19 cellular contexts compared by ENCODE assay signal in genomic region chr11:11982975-11983374, GRCh38. TPM values are rescaled to one million over a fixed set of nuclear protein-coding genes. Genes with fewer than 3 reads are reported as not detected.
DNase-seq lines count a peak whose midpoint lies in the region; TF ChIP-seq lines count a peak whose summit lies in the region.
"Had no signal": no experiment of that assay in that cellular context is flagged by ENCODE, and none has a peak within 500 bp of the region (broad histone marks: within the 10 kb centered on the region; RNA-seq: fewer than 3 reads in every experiment).

No MANE protein-coding gene starts in this region.

- peak overlapping the region; percentile 1 for H3K4me2 ChIP-seq in osteoblast (ENCODE audit: insufficient read depth, low read length)

- peak overlapping the region; percentile 21; the same call in 1 of the 2 replicates for H3K4me3 Mint-ChIP-seq in HFFc6
- H3K4me3 Mint-ChIP-seq in mesothelial cell of epicardium = no peak overlapping the region
- H3K4me3 Mint-ChIP-seq: activated naive CD8-positive, alpha-beta T cell treated with anti-CD3 and anti-CD28 coated beads, Interleukin-2, amount 50 U/mL, for 24 hours; activated T-helper 17 cell treated with anti-CD3 and anti-CD28 coated beads, Interleukin-2, amount 50 U/mL, for 72 hours; endodermal cell had no signal

- H3K36me3 Mint-ChIP-seq in HFFc6 (ENCODE audit: low read depth) = peaks cover 55% of the 10 kb centered on the region
- no peaks in the 10 kb centered on the region for H3K36me3 Mint-ChIP-seq in mesothelial cell of epicardium

- H3K4me3 ChIP-seq in choroid plexus epithelial cell (ENCODE audit: low read depth, low read length) = no peak overlapping the region
- H3K4me3 ChIP-seq in osteoblast (ENCODE audit: insufficient read depth, low read length) = no peak overlapping the region
- no peak overlapping the region for H3K4me3 ChIP-seq in esophagus squamous epithelium
- H3K4me3 ChIP-seq: ovary had no signal

- H3K27ac ChIP-seq in osteoblast (ENCODE audit: low read depth, low read length) = peak overlapping the region; percentile 46
- no peak overlapping the region for H3K27ac ChIP-seq in esophagus squamous epithelium
- H3K27ac ChIP-seq: ovary had no signal

- DNase-seq in AG20443 (ENCODE audit: low spot score) (peak; percentile 36), HFFc6 (peak; percentile 42), choroid plexus epithelial cell (ENCODE audit: low read depth) (peak; percentile 39), osteoblast (ENCODE audit: insufficient read length, low spot score, missing footprints) (peak; percentile 90), mesothelial cell of epicardium (ENCODE audit: low spot score in 2 of 2, unreplicated experiment in 2 of 2) (no peak), NCI-H774 (lab: John Stamatoyannopoulos, UW) (no peak), SKM-1 (lab: John Stamatoyannopoulos, UW; ENCODE audit: unreplicated experiment) (no peak), esophagus squamous epithelium (lab: John Stamatoyannopoulos, UW) (no peak)
- DNase-seq: activated naive CD8-positive, alpha-beta T cell treated with anti-CD3 and anti-CD28 coated beads, Interleukin-2, amount 50 U/mL, for 24 hours; BE2C; Kasumi-1; NCI-H1105 treated with DMSO at 0.1 percent for 48 hours; NCI-H526; ovary; stimulated activated CD4-positive, alpha-beta T cell treated with anti-CD3 and anti-CD28 coated beads, Interleukin-2, amount 100 ng/mL, for 48 hours had no signal

- H3K36me3 ChIP-seq in osteoblast (ENCODE audit: insufficient read depth, low read length) (no peaks in the 10 kb centered on the region), esophagus squamous epithelium (no peaks in the 10 kb centered on the region)
- H3K36me3 ChIP-seq: BE2C, ovary had no signal

- H3K9me3 Mint-ChIP-seq in HFFc6 = no peaks in the 10 kb centered on the region
- H3K9me3 Mint-ChIP-seq in mesothelial cell of epicardium = no peaks in the 10 kb centered on the region
- H3K9me3 Mint-ChIP-seq: activated T-helper 17 cell treated with anti-CD3 and anti-CD28 coated beads, Interleukin-2, amount 50 U/mL, for 72 hours; endodermal cell had no signal

- H3K9me3 ChIP-seq in osteoblast (ENCODE audit: low read depth, low read length) = no peaks in the 10 kb centered on the region
- H3K9me3 ChIP-seq in esophagus squamous epithelium = no peaks in the 10 kb centered on the region
- H3K9me3 ChIP-seq: BE2C, ovary had no signal

- H3K4me1 Mint-ChIP-seq in HFFc6 (ENCODE audit: low read depth) (peaks cover 100% of the 10 kb centered on the region), mesothelial cell of epicardium (peaks cover 15% of the 10 kb centered on the region)
- H3K4me1 Mint-ChIP-seq: activated naive CD8-positive, alpha-beta T cell treated with anti-CD3 and anti-CD28 coated beads, Interleukin-2, amount 50 U/mL, for 24 hours; activated T-helper 17 cell treated with anti-CD3 and anti-CD28 coated beads, Interleukin-2, amount 50 U/mL, for 72 hours had no signal

- H3K79me2 ChIP-seq in osteoblast (ENCODE audit: insufficient read depth, low read length) = no peaks in the 10 kb centered on the region

- H4K20me1 ChIP-seq in osteoblast (ENCODE audit: insufficient read depth, low read length) = no peaks in the 10 kb centered on the region

- TF ChIP-seq CTCF in HFFc6 (IDR thresholded peaks at IDR 0.05) (no peak), choroid plexus epithelial cell (conservative IDR thresholded peaks at IDR 0.05; ENCODE audit: low read depth, low read length) (no peak), osteoblast (IDR thresholded peaks at IDR 0.05; ENCODE audit: extremely low read depth, low read depth, low read length) (no peak), mesothelial cell of epicardium (IDR thresholded peaks at IDR 0.05; ENCODE audit: unreplicated experiment) (no peak), esophagus squamous epithelium (IDR thresholded peaks at IDR 0.05) (no peak)

- 56 to 69% methylated on average over 2 of the region's 2 CpGs for WGBS in esophagus squamous epithelium, 2 donors

- H3K27me3 Mint-ChIP-seq in HFFc6 (ENCODE audit: insufficient read depth) = peaks cover 13% of the 10 kb centered on the region
- H3K27me3 Mint-ChIP-seq in mesothelial cell of epicardium (ENCODE audit: low read depth) = no peaks in the 10 kb centered on the region
- H3K27me3 Mint-ChIP-seq: activated T-helper 17 cell treated with anti-CD3 and anti-CD28 coated beads, Interleukin-2, amount 50 U/mL, for 72 hours had no signal

- no peak overlapping the region for H2AFZ ChIP-seq in osteoblast (ENCODE audit: low read length)

- H3K27me3 ChIP-seq in osteoblast (ENCODE audit: insufficient read depth, low read length) = no peaks in the 10 kb centered on the region
- no peaks in the 10 kb centered on the region for H3K27me3 ChIP-seq in esophagus squamous epithelium
- H3K27me3 ChIP-seq: BE2C, ovary had no signal

- intact Hi-C loops in esophagus squamous epithelium (cut with DNase I) = no loop called here

- H3K4me1 ChIP-seq in osteoblast (ENCODE audit: insufficient read depth, low read length) (peaks cover 64% of the 10 kb centered on the region), esophagus squamous epithelium (peaks cover 0 to 36% (median 15%) of the 10 kb centered on the region in 3 donors)

- peak overlapping the region; percentile 98 for H3K27ac Mint-ChIP-seq in HFFc6
- H3K27ac Mint-ChIP-seq in mesothelial cell of epicardium = no peak overlapping the region
- H3K27ac Mint-ChIP-seq: activated naive CD8-positive, alpha-beta T cell treated with anti-CD3 and anti-CD28 coated beads, Interleukin-2, amount 50 U/mL, for 24 hours; activated T-helper 17 cell treated with anti-CD3 and anti-CD28 coated beads, Interleukin-2, amount 50 U/mL, for 72 hours; endodermal cell had no signal

- TF ChIP-seq POLR2A in esophagus squamous epithelium (IDR thresholded peaks at IDR 0.05) = no peak

RNA-seq across cellular contexts. Expression of gene DKK3, which starts 25.5 kb away (rescaled TPM):
- 100 to 1,000 TPM; 518 to 872 (median 646) TPM for total RNA-seq in HFFc6 (2021; fragmentation: NEBNext Ultra II Directional; extraction: Animal tissue kit (Norgen Biotek cat#: 25700))
- total RNA-seq in osteoblast = 52.2 and 72.4 TPM in 2 replicates
- total RNA-seq in mesothelial cell of epicardium = 29.5 to 30.0 TPM (median 29.7 TPM) in 3 replicates
- 100 to 1,000 TPM in 1 of 4 donors, 10 to 100 TPM in 3; 24.8 to 112 (median 44.5) TPM for total RNA-seq in esophagus squamous epithelium
- total RNA-seq: activated T-helper 17 cell treated with anti-CD3 and anti-CD28 coated beads, Interleukin-2, amount 50 U/mL, for 72 hours; HT-29; T-helper 2 cell treated with Interferon-gamma antibody and Interleukin-4, amounts not matched to agents 100 ng/mL and 5 ng/mL, for 36 hours had no signal

Comparison
In these comparisons a context has a peak if more than half of its experiments do, and no peak if none do; other contexts are left out.
1. DNase-seq: peak in AG20443 (single experiment), HFFc6 (single experiment), choroid plexus epithelial cell (single experiment) and osteoblast (single experiment); none in mesothelial cell of epicardium (0 of 2), NCI-H774 (single experiment), SKM-1 (single experiment) and esophagus squamous epithelium (single experiment).